15 cellular contexts compared by ENCODE assay signal in the genomic region with DNA sequence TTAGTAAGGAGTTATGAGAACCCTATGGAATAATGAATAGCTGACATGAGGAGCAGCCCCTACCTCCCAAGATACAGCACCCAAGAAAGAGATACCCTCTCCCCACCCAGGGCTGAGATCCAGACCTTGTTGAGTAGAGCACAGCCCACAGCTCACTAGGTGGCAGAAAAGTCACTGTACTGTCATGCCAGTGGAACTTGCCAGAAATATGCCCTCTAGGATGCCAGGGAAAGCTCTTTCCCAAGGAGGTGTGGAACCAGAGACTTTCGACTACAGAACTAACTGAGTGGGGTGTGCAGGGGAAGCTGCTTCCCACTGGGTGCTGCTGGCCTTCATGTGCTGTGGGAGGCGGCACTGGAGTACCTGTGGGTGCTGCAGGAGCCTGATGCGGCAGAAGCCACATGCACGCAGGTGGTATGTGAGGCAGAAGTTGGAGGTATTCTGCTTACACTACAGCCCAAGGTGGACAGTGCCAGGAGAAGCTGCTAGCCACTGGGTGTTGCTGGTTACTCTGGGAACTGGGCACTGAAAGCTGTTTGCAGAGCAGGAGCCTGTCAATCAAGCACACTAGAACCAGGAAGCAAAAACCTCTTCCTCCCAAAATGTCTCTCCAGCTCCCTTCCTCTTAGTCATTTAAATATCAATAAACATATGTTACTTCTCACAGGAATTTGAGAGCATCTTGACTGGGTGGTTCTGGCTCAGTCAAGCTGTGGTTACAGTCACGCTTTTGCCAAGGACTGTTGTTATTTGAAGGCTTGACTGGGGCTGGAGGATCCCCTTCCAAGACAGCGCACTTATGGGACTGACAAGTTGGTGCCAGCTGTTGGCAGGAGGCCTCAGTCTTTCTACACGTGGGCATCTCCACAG. TPM values are rescaled to one million over a fixed set of nuclear protein-coding genes. Genes with fewer than 3 reads are reported as not detected.
DNase-seq lines count a peak whose midpoint lies in the region; ATAC-seq and TF ChIP-seq lines count a peak whose summit lies in the region.
"Had no signal": no experiment of that assay in that cellular context is flagged by ENCODE, and none has a peak within 500 bp of the region (broad histone marks: within the 10 kb centered on the region; RNA-seq: fewer than 3 reads in every experiment).

No MANE protein-coding gene starts in this region.

- H3K4me2 ChIP-seq in BLaER1: peak overlapping the region; percentile 8; the same call in 1 of the 2 replicates

- DNase-seq in HCEC 1CT: peak; percentile 80
- DNase-seq in NCI-H524 treated with DMSO at 0.1 percent for 48 hours (lab: John Stamatoyannopoulos, UW): peak; percentile 21
- DNase-seq in fibroblast of the aortic adventitia (ENCODE audit: low read depth): peak; percentile 13
- DNase-seq in NCI-H1694 (lab: John Stamatoyannopoulos, UW): no peak
- no peak for DNase-seq in iPS-NIHi11 (ENCODE audit: low spot score)
- DNase-seq: CD4-positive, CD25-positive, alpha-beta regulatory T cell; HFFc6 had no signal

- H3K4me3 ChIP-seq in BLaER1: no peak overlapping the region
- H3K4me3 ChIP-seq in fibroblast of the aortic adventitia (ENCODE audit: low read depth, low read length): no peak overlapping the region

- H3K36me3 ChIP-seq in BLaER1: no peaks in the 10 kb centered on the region

- H3K9me3 ChIP-seq in BLaER1: no peaks in the 10 kb centered on the region

- H4K20me1 ChIP-seq in BLaER1: no peaks in the 10 kb centered on the region

- H3K9ac ChIP-seq in BLaER1: no peak overlapping the region

- no peak for ATAC-seq in GM19328 (IDR thresholded peaks at IDR 0.05; ENCODE audit: unreplicated experiment)
- no peak for ATAC-seq in HG02840 (IDR thresholded peaks at IDR 0.05; ENCODE audit: low FRiP score, unreplicated experiment)

- H3K27ac ChIP-seq in BLaER1: no peak overlapping the region; the same call in 1 of the 2 replicates

- H3K4me1 ChIP-seq in BLaER1: peaks cover 45% of the 10 kb centered on the region

- TF ChIP-seq CTCF in fibroblast of the aortic adventitia (IDR thresholded peaks at IDR 0.05; ENCODE audit: insufficient read depth, low read length): no peak

- no peaks in the 10 kb centered on the region for H3K27me3 ChIP-seq in BLaER1

RNA-seq across cellular contexts. Expression of a gene that starts 17.9 kb away (rescaled TPM):
- 0.45 TPM in 1 of 2 replicates, not detected in the other for total RNA-seq in fibroblast of the aortic adventitia (ENCODE audit: low replicate concordance)

RNA-seq across cellular contexts. Expression of a gene that starts 21.7 kb away (rescaled TPM):
- total RNA-seq in fibroblast of the aortic adventitia (ENCODE audit: low replicate concordance): not detected in 2 replicates
- total RNA-seq: CD4-positive, CD25-positive, alpha-beta regulatory T cell; frontal cortex; HFFc6; mesenteric fat pad; NCI-H460; skeletal muscle tissue; T-helper 1 cell treated with Interleukin-12 subunit alpha and Interleukin-12 subunit beta and Interleukin-4 antibody, amounts not matched to agents 30 ng/mL and 1 ng/mL, for 36 hours had no signal

RNA-seq across cellular contexts. Expression of a gene that starts 26.1 kb away (rescaled TPM):
- not detected in 2 replicates for total RNA-seq in fibroblast of the aortic adventitia (ENCODE audit: low replicate concordance)
- total RNA-seq: CD4-positive, CD25-positive, alpha-beta regulatory T cell; frontal cortex; HFFc6; mesenteric fat pad; NCI-H460; skeletal muscle tissue; T-helper 1 cell treated with Interleukin-12 subunit alpha and Interleukin-12 subunit beta and Interleukin-4 antibody, amounts not matched to agents 30 ng/mL and 1 ng/mL, for 36 hours had no signal

RNA-seq across cellular contexts. Expression of a gene that starts 42.4 kb away (rescaled TPM):
- total RNA-seq in fibroblast of the aortic adventitia (ENCODE audit: low replicate concordance): not detected in 2 replicates
- total RNA-seq: CD4-positive, CD25-positive, alpha-beta regulatory T cell; frontal cortex; HFFc6; NCI-H460; skeletal muscle tissue; T-helper 1 cell treated with Interleukin-12 subunit alpha and Interleukin-12 subunit beta and Interleukin-4 antibody, amounts not matched to agents 30 ng/mL and 1 ng/mL, for 36 hours had no signal

RNA-seq across cellular contexts. Expression of a gene that starts 50.5 kb away (rescaled TPM):
- not detected in 2 replicates for total RNA-seq in fibroblast of the aortic adventitia (ENCODE audit: low replicate concordance)
- total RNA-seq: CD4-positive, CD25-positive, alpha-beta regulatory T cell; HFFc6; mesenteric fat pad; NCI-H460; skeletal muscle tissue; T-helper 1 cell treated with Interleukin-12 subunit alpha and Interleukin-12 subunit beta and Interleukin-4 antibody, amounts not matched to agents 30 ng/mL and 1 ng/mL, for 36 hours had no signal

Comparison
In these comparisons a context has a peak if more than half of its experiments do, and no peak if none do; other contexts are left out.
1. DNase-seq: peak in HCEC 1CT (single experiment), NCI-H524 treated with DMSO at 0.1 percent for 48 hours (single experiment) and fibroblast of the aortic adventitia (single experiment); none in NCI-H1694 (single experiment) and iPS-NIHi11 (single experiment).